In genomic region chr7:80137410-80137809, GRCh38 we compare ENCODE assay signal across 15 cellular contexts. TPM values are rescaled to one million over a fixed set of nuclear protein-coding genes. Genes with fewer than 3 reads are reported as not detected.
DNase-seq lines count a peak whose midpoint lies in the region; ATAC-seq, FAIRE-seq and TF ChIP-seq lines count a peak whose summit lies in the region.
"Had no signal": no experiment of that assay in that cellular context is flagged by ENCODE, and none has a peak within 500 bp of the region (broad histone marks: within the 10 kb centered on the region; RNA-seq: fewer than 3 reads in every experiment).

No MANE protein-coding gene starts in this region.

- H3F3A ChIP-seq in GM23338 (replicated peaks; ENCODE audit: low read depth) (no peaks in the 10 kb centered on the region), neural progenitor cell (ENCODE audit: low read depth) (peaks cover 14% of the 10 kb centered on the region)

- H3K4me2 ChIP-seq in A549: peak overlapping the region; percentile 72
- no peak overlapping the region for H3K4me2 ChIP-seq in GM23338
- H3K4me2 ChIP-seq in neural progenitor cell: peak overlapping the region; percentile 31

- no peak for TF ChIP-seq POLR2A in A549 (IDR thresholded peaks at IDR 0.05; ENCODE audit: low read length)

- H3K4me1 Mint-ChIP-seq in GM23338 (peaks cover 37% of the 10 kb centered on the region), neural progenitor cell (peaks cover 27% of the 10 kb centered on the region)

- TF ChIP-seq EP300 in A549 (IDR thresholded peaks at IDR 0.05): no peak

- POLR2A ChIA-PET in A549 (lab: Yijun Ruan, JAX): no interaction called here

- H2AFZ ChIP-seq in GM23338 (no peak overlapping the region), neural progenitor cell (replicated peaks) (no peak overlapping the region)

- no peak for TF ChIP-seq RAD21 in A549 (conservative IDR thresholded peaks at IDR 0.05 in 1 of 2, IDR thresholded peaks at IDR 0.05 in 1 of 2)

- peak overlapping the region; percentile 38; the same call in 1 of the 3 replicates for H3K4me3 Mint-ChIP-seq in GM23338
- H3K4me3 Mint-ChIP-seq in neural progenitor cell: peak overlapping the region; percentile 31
- H3K4me3 Mint-ChIP-seq: activated T-helper 1 cell treated with anti-CD3 and anti-CD28 coated beads, Interleukin-12 subunit alpha, Interleukin-12 subunit beta, Interleukin-2, Interleukin-4 antibody, amounts not matched to agents 30 ng/mL and 10 ng/mL and 1 ng/mL, durations not matched to agents 14 hours and 24 hours and 36 hours; T-helper 17 cell had no signal

- no peak overlapping the region for H3K9ac ChIP-seq in neural progenitor cell

- no peak for FAIRE-seq in A549 (lab: Jason Lieb, UNC)
- FAIRE-seq: HTR-8/SVneo had no signal

- H3K4me1 ChIP-seq in A549: peaks cover 53% of the 10 kb centered on the region
- peaks cover 32% of the 10 kb centered on the region for H3K4me1 ChIP-seq in GM23338 (ENCODE audit: insufficient read depth)
- peaks cover 35% of the 10 kb centered on the region for H3K4me1 ChIP-seq in neural progenitor cell

- CTCF ChIA-PET in A549 (lab: Yijun Ruan, JAX): interaction anchor here (0.7 kb wide), 1 partner anchor 50 kb away, joined by 3 read pairs; no protein-coding TSS in a partner anchor

- no peaks in the 10 kb centered on the region for H3K9me2 ChIP-seq in GM23338 (ENCODE audit: insufficient read depth)

- H3K4me3 ChIP-seq in A549 (no peak overlapping the region), GM23338 (no peak overlapping the region), epithelial cell of proximal tubule (ENCODE audit: low read depth, low read length) (peak overlapping the region; percentile 84), neural progenitor cell (peak overlapping the region; percentile 5)

- H3K36me3 ChIP-seq in GM23338 (ENCODE audit: insufficient read depth): no peaks in the 10 kb centered on the region
- no peaks in the 10 kb centered on the region for H3K36me3 ChIP-seq in neural progenitor cell

- H3K79me2 ChIP-seq in GM23338 (replicated peaks; ENCODE audit: insufficient read depth) (peaks cover 69% of the 10 kb centered on the region), neural progenitor cell (ENCODE audit: low read depth) (peaks cover 77% of the 10 kb centered on the region)

- H3K9me3 Mint-ChIP-seq in GM23338: peaks cover 3% of the 10 kb centered on the region; the same call in 2 of the 3 replicates
- peaks cover 13% of the 10 kb centered on the region for H3K9me3 Mint-ChIP-seq in neural progenitor cell
- H3K9me3 Mint-ChIP-seq: activated T-helper 1 cell treated with anti-CD3 and anti-CD28 coated beads, Interleukin-12 subunit alpha, Interleukin-12 subunit beta, Interleukin-2, Interleukin-4 antibody, amounts not matched to agents 30 ng/mL and 10 ng/mL and 1 ng/mL, durations not matched to agents 14 hours and 24 hours and 36 hours; stimulated activated naive CD8-positive, alpha-beta T cell treated with anti-CD3 and anti-CD28 coated beads, Interleukin-15, amount 100 ng/mL, for 72 hours had no signal

- H4K20me1 ChIP-seq in GM23338 (replicated peaks; ENCODE audit: insufficient read depth) (peaks cover 7% of the 10 kb centered on the region; the same call in 1 of the 2 replicates), neural progenitor cell (ENCODE audit: low read depth) (peaks cover 40% of the 10 kb centered on the region)

- no peak for ATAC-seq in A549
- no peak for ATAC-seq in GM23338
- ATAC-seq in HG03432 (IDR thresholded peaks at IDR 0.05; ENCODE audit: unreplicated experiment): no peak
- ATAC-seq: T-helper 17 cell had no signal

- whole genome bisulfite sequencing in A549 (ENCODE audit: missing lambda C conversion rate): 97% methylated on average over 12 of the region's 12 CpGs

- TF ChIP-seq CTCF in A549 (IDR thresholded peaks at IDR 0.05) (no peak), GM23338 (conservative IDR thresholded peaks at IDR 0.05; ENCODE audit: low read depth in 2 of 2) (no peak), epithelial cell of proximal tubule (conservative IDR thresholded peaks at IDR 0.05; ENCODE audit: low read depth, low read length) (no peak), neural progenitor cell (IDR thresholded peaks at IDR 0.05) (no peak)

- H3K27ac ChIP-seq in A549 (peak overlapping the region in 1 of 2 experiments; percentile 31; a peak in 3 of 6 replicates), GM23338 (ENCODE audit: low read depth) (no peak overlapping the region), neural progenitor cell (no peak overlapping the region)

- H3K9me3 ChIP-seq in A549 (no peaks in the 10 kb centered on the region), neural progenitor cell (ENCODE audit: low read depth) (no peaks in the 10 kb centered on the region)

- H3K36me3 Mint-ChIP-seq in GM23338 (ENCODE audit: low read depth) (peaks cover 7% of the 10 kb centered on the region), neural progenitor cell (peaks cover 12% of the 10 kb centered on the region)

- H3K27me3 ChIP-seq in GM23338 (ENCODE audit: insufficient read depth) (peaks cover 25% of the 10 kb centered on the region), neural progenitor cell (no peaks in the 10 kb centered on the region)

- intact Hi-C loops in posterior vena cava (cut with DNase I): loop anchor here in 1 of 2 donors (10.0 kb wide), 1 partner anchor 147 kb away; no protein-coding TSS in a partner anchor

- H3K27me3 Mint-ChIP-seq in GM23338 (ENCODE audit: insufficient read depth, low read depth, poor library complexity) (peaks cover 17% of the 10 kb centered on the region), neural progenitor cell (ENCODE audit: insufficient read depth, low read depth) (peaks cover 4% of the 10 kb centered on the region)

- DNase-seq in A549 (ENCODE audit: low read depth in 1 of 2, low spot score in 1 of 2): no peak
- no peak for DNase-seq in GM23338 (ENCODE audit: low spot score)
- DNase-seq in epithelial cell of proximal tubule (ENCODE audit: low read depth): no peak
- DNase-seq in neural progenitor cell (ENCODE audit: low spot score): no peak
- DNase-seq in NCI-H1105 (lab: John Stamatoyannopoulos, UW): no peak
- DNase-seq in cerebellar nuclear complex (lab: John Stamatoyannopoulos, UW): no peak
- no peak for DNase-seq in posterior vena cava (ENCODE audit: low spot score)
- DNase-seq: amniotic stem cell; NCI-H1694; NCI-H226; stimulated activated naive CD8-positive, alpha-beta T cell treated with anti-CD3 and anti-CD28 coated beads, Interleukin-15, amount 100 ng/mL, for 72 hours; T-helper 17 cell had no signal

- H3K27ac Mint-ChIP-seq in GM23338 (no peak overlapping the region), neural progenitor cell (no peak overlapping the region)
- H3K27ac Mint-ChIP-seq: activated T-helper 1 cell treated with anti-CD3 and anti-CD28 coated beads, Interleukin-12 subunit alpha, Interleukin-12 subunit beta, Interleukin-2, Interleukin-4 antibody, amounts not matched to agents 30 ng/mL and 10 ng/mL and 1 ng/mL, durations not matched to agents 14 hours and 24 hours and 36 hours; T-helper 17 cell had no signal

TF ChIP-seq in A549, 52 proteins besides CTCF, POLR2A, EP300 and RAD21 (continues in another document):
- TF ChIP-seq BCL3 (IDR thresholded peaks at IDR 0.05) (no peak), CHD4 (IDR thresholded peaks at IDR 0.05; ENCODE audit: borderline replicate concordance) (no peak), MAZ (IDR thresholded peaks at IDR 0.05; ENCODE audit: borderline replicate concordance, low read depth, low read length) (no peak), RCOR1 (IDR thresholded peaks at IDR 0.05; ENCODE audit: low read depth, low read length) (no peak), ESRRA (IDR thresholded peaks at IDR 0.05; ENCODE audit: borderline replicate concordance, low read length) (no peak), MYC (IDR thresholded peaks at IDR 0.05; ENCODE audit: borderline replicate concordance, low read length) (no peak)

TF ChIP-seq in GM23338, 12 proteins besides CTCF, POLR2A, EP300 and RAD21 (continues in another document):
- TF ChIP-seq, protein P1, sequence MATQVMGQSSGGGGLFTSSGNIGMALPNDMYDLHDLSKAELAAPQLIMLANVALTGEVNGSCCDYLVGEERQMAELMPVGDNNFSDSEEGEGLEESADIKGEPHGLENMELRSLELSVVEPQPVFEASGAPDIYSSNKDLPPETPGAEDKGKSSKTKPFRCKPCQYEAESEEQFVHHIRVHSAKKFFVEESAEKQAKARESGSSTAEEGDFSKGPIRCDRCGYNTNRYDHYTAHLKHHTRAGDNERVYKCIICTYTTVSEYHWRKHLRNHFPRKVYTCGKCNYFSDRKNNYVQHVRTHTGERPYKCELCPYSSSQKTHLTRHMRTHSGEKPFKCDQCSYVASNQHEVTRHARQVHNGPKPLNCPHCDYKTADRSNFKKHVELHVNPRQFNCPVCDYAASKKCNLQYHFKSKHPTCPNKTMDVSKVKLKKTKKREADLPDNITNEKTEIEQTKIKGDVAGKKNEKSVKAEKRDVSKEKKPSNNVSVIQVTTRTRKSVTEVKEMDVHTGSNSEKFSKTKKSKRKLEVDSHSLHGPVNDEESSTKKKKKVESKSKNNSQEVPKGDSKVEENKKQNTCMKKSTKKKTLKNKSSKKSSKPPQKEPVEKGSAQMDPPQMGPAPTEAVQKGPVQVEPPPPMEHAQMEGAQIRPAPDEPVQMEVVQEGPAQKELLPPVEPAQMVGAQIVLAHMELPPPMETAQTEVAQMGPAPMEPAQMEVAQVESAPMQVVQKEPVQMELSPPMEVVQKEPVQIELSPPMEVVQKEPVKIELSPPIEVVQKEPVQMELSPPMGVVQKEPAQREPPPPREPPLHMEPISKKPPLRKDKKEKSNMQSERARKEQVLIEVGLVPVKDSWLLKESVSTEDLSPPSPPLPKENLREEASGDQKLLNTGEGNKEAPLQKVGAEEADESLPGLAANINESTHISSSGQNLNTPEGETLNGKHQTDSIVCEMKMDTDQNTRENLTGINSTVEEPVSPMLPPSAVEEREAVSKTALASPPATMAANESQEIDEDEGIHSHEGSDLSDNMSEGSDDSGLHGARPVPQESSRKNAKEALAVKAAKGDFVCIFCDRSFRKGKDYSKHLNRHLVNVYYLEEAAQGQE (IDR thresholded peaks at IDR 0.05; ENCODE audit: unreplicated experiment): no peak
- TF ChIP-seq POLR2AphosphoS5 (IDR thresholded peaks at IDR 0.05; ENCODE audit: low read depth) (no peak), JUNB (IDR thresholded peaks at IDR 0.05; ENCODE audit: unreplicated experiment) (no peak)

RNA-seq across cellular contexts. Expression of gene GNAI1, which starts 2.8 kb away (rescaled TPM):
- polyA plus RNA-seq in A549 (2011; rRNA removed) (59.7 and 96.3 TPM in 2 replicates), A549 (2017; fragmentation: RNase III; extraction: RNeasy Plus Mini Kit Qiagen cat#74134 plus additional on column Dnase treatment) (37.9 to 46.3 TPM (median 44.8 TPM) in 3 replicates), GM23338 (2016; fragmentation: Nextera tagmentation; extraction: Ambion mirVana) (35.2 and 36.9 TPM in 2 replicates)
- 17.3 and 18.2 TPM in 2 replicates for polyA plus RNA-seq in A549 (2012; cell fraction: cytosol; rRNA removed)
- polyA plus RNA-seq in A549 (2012; cell fraction: nucleus; rRNA removed): 9.6 and 10.5 TPM in 2 replicates
- polyA minus RNA-seq in A549 (2011; rRNA and poly(A)+ RNA removed): 21.9 and 23.5 TPM in 2 replicates
- 26.8 and 31.3 TPM in 2 replicates for total RNA-seq in GM23338 (2014; rRNA removed; shearing (Covaris generic))
- total RNA-seq in epithelial cell of proximal tubule (30.0 and 33.6 TPM in 2 replicates), neural progenitor cell (ENCODE audit: low replicate concordance) (56.9 and 91.3 TPM in 2 replicates), posterior vena cava (10 to 100 TPM; 36.1 to 53.7 TPM)

Comparison
In these comparisons a context has a peak if more than half of its experiments do, and no peak if none do; other contexts are left out.
1. H3K4me3 ChIP-seq: peak in epithelial cell of proximal tubule (single experiment) and neural progenitor cell (single experiment); none in A549 (single experiment) and GM23338 (single experiment).